In genomic region chr5:146203872-146204192, GRCh38 we compare ENCODE assay signal across 8 cellular contexts. TPM values are rescaled to one million over a fixed set of nuclear protein-coding genes. Genes with fewer than 3 reads are reported as not detected.
DNase-seq lines count a peak whose midpoint lies in the region; ATAC-seq and TF ChIP-seq lines count a peak whose summit lies in the region.

No MANE protein-coding gene starts in this region.

- peak; percentile 3 for ATAC-seq in HG03280 (IDR thresholded peaks at IDR 0.05; ENCODE audit: unreplicated experiment)
- ATAC-seq in naive B cell (ENCODE audit: low read depth in 2 of 2), result peak; percentile 10 to 19
- ATAC-seq in GM18517 (IDR thresholded peaks at IDR 0.05; ENCODE audit: unreplicated experiment), result no peak
- ATAC-seq in HG03378 (IDR thresholded peaks at IDR 0.05; ENCODE audit: unreplicated experiment), result no peak
- ATAC-seq in HG02623 (IDR thresholded peaks at IDR 0.05; ENCODE audit: unreplicated experiment), result no peak

- no peaks in the 10 kb centered on the region for H3K27me3 Mint-ChIP-seq in naive B cell

- peak overlapping the region; percentile 68 for H3K27ac ChIP-seq in colonic mucosa

- peaks cover 0 to 30% (median 5%) of the 10 kb centered on the region in 3 donors for H3K4me1 Mint-ChIP-seq in naive B cell

- H3K4me3 Mint-ChIP-seq in naive B cell, result no peak overlapping the region

- intact Hi-C loops in colonic mucosa (cut with DNase I), result no loop called here

- DNase-seq in GM12864 (ENCODE audit: low read depth), result no peak
- DNase-seq in colonic mucosa, result no peak
- DNase-seq in naive B cell, result no peak
- no peak for DNase-seq in mucosa of gallbladder (ENCODE audit: low spot score)

- H3K36me3 Mint-ChIP-seq in naive B cell, result no peaks in the 10 kb centered on the region

- no peak overlapping the region for H3K27ac Mint-ChIP-seq in naive B cell

- no peaks in the 10 kb centered on the region for H3K36me3 ChIP-seq in colonic mucosa

- peaks cover 15% of the 10 kb centered on the region for H3K4me1 ChIP-seq in colonic mucosa

- H3K4me3 ChIP-seq in GM12864 (ENCODE audit: low read depth, low read length) (peak overlapping the region; percentile 99), colonic mucosa (peak overlapping the region; percentile 83)

- no peaks in the 10 kb centered on the region for H3K9me3 Mint-ChIP-seq in naive B cell

- H3K9ac ChIP-seq in colonic mucosa (ENCODE audit: low read depth in 2 of 2, low read length in 2 of 2), result peak overlapping the region; percentile 86 to 90

- no peak for TF ChIP-seq CTCF in GM12864 (IDR thresholded peaks at IDR 0.05; ENCODE audit: low read depth, low read length, missing control alignments)
- no peak for TF ChIP-seq CTCF in colonic mucosa (IDR thresholded peaks at IDR 0.05)

- no peaks in the 10 kb centered on the region for H3K9me3 ChIP-seq in colonic mucosa

- no peaks in the 10 kb centered on the region for H3K27me3 ChIP-seq in colonic mucosa

RNA-seq across cellular contexts. Expression of gene RBM27, which starts 0.4 kb away (rescaled TPM):
- total RNA-seq in colonic mucosa (10 to 100 TPM; 14.4 to 17.3 TPM), mucosa of gallbladder (14.2 TPM)
- 1 to 10 TPM; 6.1 to 9.4 (median 8.0) TPM for polyA plus RNA-seq in naive B cell (ENCODE audit: low read depth in 6 of 6)

RNA-seq across cellular contexts. Expression of gene LARS1, which starts 21.4 kb away (rescaled TPM):
- total RNA-seq in colonic mucosa, result 10 to 100 TPM; 70.5 to 80.8 TPM
- 100 to 1,000 TPM in 5 of 6 donors, 10 to 100 TPM in 1; 96.0 to 136 (median 126) TPM for polyA plus RNA-seq in naive B cell (ENCODE audit: low read depth in 6 of 6)
- 66.6 TPM for total RNA-seq in mucosa of gallbladder

Comparison
In these comparisons a context has a peak if more than half of its experiments do, and no peak if none do; other contexts are left out.
1. ATAC-seq: peak in HG03280 (single experiment) and naive B cell (2 of 2); none in GM18517 (single experiment), HG03378 (single experiment) and HG02623 (single experiment).